In genomic region chr9:122442568-122442967, GRCh38 we compare ENCODE assay signal across 9 cellular contexts. TPM values are rescaled to one million over a fixed set of nuclear protein-coding genes. Genes with fewer than 3 reads are reported as not detected.
"Had no signal": no experiment of that assay in that cellular context is flagged by ENCODE, and none has a peak within 500 bp of the region (broad histone marks: within the 10 kb centered on the region; RNA-seq: fewer than 3 reads in every experiment).

No MANE protein-coding gene starts in this region.

- H3K27ac Mint-ChIP-seq: IgD-negative memory B cell had no signal

- H3K27ac ChIP-seq: HL-60, KMS-11 had no signal

- DNase-seq: Karpas-422, KBM-7, KG1 had no signal

- H3K4me1 Mint-ChIP-seq: IgD-negative memory B cell had no signal

- H3K9ac ChIP-seq: KMS-11 had no signal

- FAIRE-seq: HTR-8/SVneo had no signal

- H3K4me3 Mint-ChIP-seq: IgD-negative memory B cell had no signal

- H3K4me2 ChIP-seq: KMS-11 had no signal

RNA-seq across cellular contexts. Expression of gene OR1J1, which starts 35.2 kb away (rescaled TPM):
- total RNA-seq: HT-29, HT1080 had no signal
- polyA plus RNA-seq: IgD-negative memory B cell had no signal
